10 cellular contexts compared by ENCODE assay signal in genomic region chr7:593324-594115, GRCh38.
DNase-seq lines count a peak whose midpoint lies in the region; ATAC-seq and TF ChIP-seq lines count a peak whose summit lies in the region.
"Had no signal": no experiment of that assay in that cellular context is flagged by ENCODE, and none has a peak within 500 bp of the region (broad histone marks: within the 10 kb centered on the region; RNA-seq: fewer than 3 reads in every experiment).

No MANE protein-coding gene starts in this region.

- H3K27me3 ChIP-seq in HL-60 (ENCODE audit: insufficient read depth, poor library complexity, severe bottlenecking), result no peaks in the 10 kb centered on the region

- TF ChIP-seq CTCF in HL-60 (IDR thresholded peaks at IDR 0.05; ENCODE audit: insufficient read depth, low read length), result no peak
- no peak for TF ChIP-seq CTCF in foreskin fibroblast (IDR thresholded peaks at IDR 0.05; ENCODE audit: low read depth, low read length)

- H3K27ac Mint-ChIP-seq in activated T-cell treated with anti-CD3 and anti-CD28 coated beads, Interleukin-2, amount 50 U/mL, for 24 hours, result peak overlapping the region; percentile 71
- peak overlapping the region; percentile 70 for H3K27ac Mint-ChIP-seq in stimulated activated memory B cell treated with anti-CD40 and anti-IgM and Interleukin-4, amounts not matched to agents 10 μg/mL and 1 μg/mL and 100 μg/mL, for 72 hours

- H3K4me3 ChIP-seq in HL-60 (replicated peaks; ENCODE audit: insufficient read depth, low read length), result no peak overlapping the region
- no peak overlapping the region for H3K4me3 ChIP-seq in foreskin fibroblast (ENCODE audit: low read depth in 1 of 2, low read length in 2 of 2)

- DNase-seq in activated T-cell treated with anti-CD3 and anti-CD28 coated beads, Interleukin-2, amount 50 U/mL, for 24 hours, result no peak
- DNase-seq in activated T-cell treated with anti-CD3 and anti-CD28 coated beads, Interleukin-2, amount 50 U/mL, for 1 hour, result no peak
- DNase-seq in HL-60 (ENCODE audit: low read depth in 1 of 2, low spot score in 1 of 2) (peak; percentile 54 to 79), cerebellar cortex (ENCODE audit: low spot score) (peak; percentile 24), COLO829 (ENCODE audit: low spot score) (no peak), foreskin fibroblast (no peak)
- DNase-seq: MM.1S had no signal

- no peak overlapping the region for H3K27ac ChIP-seq in HL-60 (replicated peaks)

- peaks cover 40% of the 10 kb centered on the region for H3K4me1 Mint-ChIP-seq in activated T-cell treated with anti-CD3 and anti-CD28 coated beads, Interleukin-2, amount 50 U/mL, for 24 hours (ENCODE audit: low read depth)
- peaks cover 50% of the 10 kb centered on the region for H3K4me1 Mint-ChIP-seq in stimulated activated memory B cell treated with anti-CD40 and anti-IgM and Interleukin-4, amounts not matched to agents 10 μg/mL and 1 μg/mL and 100 μg/mL, for 72 hours
- H3K4me1 Mint-ChIP-seq: WTC11 had no signal

- ATAC-seq in stimulated activated memory B cell treated with anti-CD40 and anti-IgM and Interleukin-4, amounts not matched to agents 10 μg/mL and 1 μg/mL and 100 μg/mL, for 72 hours, result peak; percentile 73
- ATAC-seq in HG03135 (IDR thresholded peaks at IDR 0.05; ENCODE audit: unreplicated experiment), result no peak
- ATAC-seq: WTC11 had no signal

- H3K36me3 Mint-ChIP-seq in activated T-cell treated with anti-CD3 and anti-CD28 coated beads, Interleukin-2, amount 50 U/mL, for 24 hours (ENCODE audit: low read depth), result peaks cover 71% of the 10 kb centered on the region
- H3K36me3 Mint-ChIP-seq in stimulated activated memory B cell treated with anti-CD40 and anti-IgM and Interleukin-4, amounts not matched to agents 10 μg/mL and 1 μg/mL and 100 μg/mL, for 72 hours, result peaks cover 61% of the 10 kb centered on the region

- peaks cover 10% of the 10 kb centered on the region for H3K9me3 Mint-ChIP-seq in activated T-cell treated with anti-CD3 and anti-CD28 coated beads, Interleukin-2, amount 50 U/mL, for 24 hours
- H3K9me3 Mint-ChIP-seq in stimulated activated memory B cell treated with anti-CD40 and anti-IgM and Interleukin-4, amounts not matched to agents 10 μg/mL and 1 μg/mL and 100 μg/mL, for 72 hours, result peaks cover 7% of the 10 kb centered on the region

- peak overlapping the region; percentile 25 for H3K4me3 Mint-ChIP-seq in activated T-cell treated with anti-CD3 and anti-CD28 coated beads, Interleukin-2, amount 50 U/mL, for 24 hours
- peak overlapping the region; percentile 34 for H3K4me3 Mint-ChIP-seq in stimulated activated memory B cell treated with anti-CD40 and anti-IgM and Interleukin-4, amounts not matched to agents 10 μg/mL and 1 μg/mL and 100 μg/mL, for 72 hours
- H3K4me3 Mint-ChIP-seq: WTC11 had no signal

- H3K27me3 Mint-ChIP-seq in activated T-cell treated with anti-CD3 and anti-CD28 coated beads, Interleukin-2, amount 50 U/mL, for 24 hours, result no peaks in the 10 kb centered on the region
- no peaks in the 10 kb centered on the region for H3K27me3 Mint-ChIP-seq in stimulated activated memory B cell treated with anti-CD40 and anti-IgM and Interleukin-4, amounts not matched to agents 10 μg/mL and 1 μg/mL and 100 μg/mL, for 72 hours

Comparison
In these comparisons a context has a peak if more than half of its experiments do, and no peak if none do; other contexts are left out.
1. DNase-seq: peak in HL-60 (2 of 2) and cerebellar cortex (single experiment); none in activated T-cell treated with anti-CD3 and anti-CD28 coated beads, Interleukin-2, amount 50 U/mL, for 24 hours (single experiment), activated T-cell treated with anti-CD3 and anti-CD28 coated beads, Interleukin-2, amount 50 U/mL, for 1 hour (single experiment), COLO829 (single experiment) and foreskin fibroblast (0 of 2).